ENCODE assay signal across 1 cellular context in genomic region chr1:110106013-110106941, GRCh38.
TF ChIP-seq lines count a peak whose summit lies in the region.

No MANE protein-coding gene starts in this region.

TF ChIP-seq in HepG2, 621 proteins besides CTCF, POLR2A, EP300 and RAD21 (continued from another document):
- TF ChIP-seq, protein P1, sequence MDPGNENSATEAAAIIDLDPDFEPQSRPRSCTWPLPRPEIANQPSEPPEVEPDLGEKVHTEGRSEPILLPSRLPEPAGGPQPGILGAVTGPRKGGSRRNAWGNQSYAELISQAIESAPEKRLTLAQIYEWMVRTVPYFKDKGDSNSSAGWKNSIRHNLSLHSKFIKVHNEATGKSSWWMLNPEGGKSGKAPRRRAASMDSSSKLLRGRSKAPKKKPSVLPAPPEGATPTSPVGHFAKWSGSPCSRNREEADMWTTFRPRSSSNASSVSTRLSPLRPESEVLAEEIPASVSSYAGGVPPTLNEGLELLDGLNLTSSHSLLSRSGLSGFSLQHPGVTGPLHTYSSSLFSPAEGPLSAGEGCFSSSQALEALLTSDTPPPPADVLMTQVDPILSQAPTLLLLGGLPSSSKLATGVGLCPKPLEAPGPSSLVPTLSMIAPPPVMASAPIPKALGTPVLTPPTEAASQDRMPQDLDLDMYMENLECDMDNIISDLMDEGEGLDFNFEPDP (CRISPR knock-in tag; conservative IDR thresholded peaks at IDR 0.05) = no peak
TF ChIP-seq in HepG2: peak in this region for 24.
